Comparison of ENCODE assay signal across 1 cellular context in genomic region chr6:107653183-107653580, GRCh38.
TF ChIP-seq lines count a peak whose summit lies in the region.

No MANE protein-coding gene starts in this region.

TF ChIP-seq in SK-N-SH, 30 proteins besides CTCF, POLR2A, EP300 and RAD21 (continued from another document):
- TF ChIP-seq FOSL2 (IDR thresholded peaks at IDR 0.05; ENCODE audit: borderline replicate concordance, low read depth) (no peak), JUND (IDR thresholded peaks at IDR 0.05) (no peak), TEAD4 (IDR thresholded peaks at IDR 0.05; ENCODE audit: borderline replicate concordance, insufficient read depth) (no peak), GATA2 (CRISPR knock-in tag; IDR thresholded peaks at IDR 0.05) (peak; percentile 95), USF1 (IDR thresholded peaks at IDR 0.05; ENCODE audit: borderline replicate concordance, low read depth) (no peak), TAF1 (IDR thresholded peaks at IDR 0.05; ENCODE audit: borderline replicate concordance, low read depth, low read length) (no peak), RCOR1 (IDR thresholded peaks at IDR 0.05; ENCODE audit: low read length) (peak; percentile 69), FOXJ3 (CRISPR knock-in tag; IDR thresholded peaks at IDR 0.05) (peak; percentile 97), ZBTB33 (IDR thresholded peaks at IDR 0.05; ENCODE audit: borderline replicate concordance, low read depth) (no peak), NRF1 (IDR thresholded peaks at IDR 0.05; ENCODE audit: low read depth, low read length) (no peak), RFX5 (IDR thresholded peaks at IDR 0.05; ENCODE audit: low read length) (no peak), POLR2AphosphoS5 (IDR thresholded peaks at IDR 0.05; ENCODE audit: low read depth, low read length) (no peak), FOXM1 (IDR thresholded peaks at IDR 0.05; ENCODE audit: low read depth) (no peak), NFIC (IDR thresholded peaks at IDR 0.05; ENCODE audit: borderline replicate concordance) (no peak), TCF12 (IDR thresholded peaks at IDR 0.05) (no peak), GABPA (IDR thresholded peaks at IDR 0.05; ENCODE audit: low read depth) (no peak), MXI1 (IDR thresholded peaks at IDR 0.05; ENCODE audit: low read depth, low read length) (peak; percentile 62; the same call in 1 of the 2 replicates), CHD2 (IDR thresholded peaks at IDR 0.05; ENCODE audit: low read length, partially characterized antibody) (peak; percentile 45), USF2 (IDR thresholded peaks at IDR 0.05; ENCODE audit: borderline replicate concordance, low read depth, low read length) (no peak), YY1 (IDR thresholded peaks at IDR 0.05; ENCODE audit: low read depth) (no peak), IRF3 (IDR thresholded peaks at IDR 0.05; ENCODE audit: low read depth, low read length) (no peak), MEF2A (IDR thresholded peaks at IDR 0.05; ENCODE audit: borderline replicate concordance, low read depth) (no peak), SIN3A (IDR thresholded peaks at IDR 0.05; ENCODE audit: borderline replicate concordance, low read depth, low read length) (no peak), RXRA (IDR thresholded peaks at IDR 0.05; ENCODE audit: borderline replicate concordance, low read depth) (no peak), PBX3 (IDR thresholded peaks at IDR 0.05) (no peak), EZH2phosphoT487 (IDR thresholded peaks at IDR 0.05; ENCODE audit: borderline replicate concordance, low read depth) (no peak)
